ENCODE assay signal across 8 cellular contexts in genomic region chr4:7041851-7042696, GRCh38. TPM values are rescaled to one million over a fixed set of nuclear protein-coding genes. Genes with fewer than 3 reads are reported as not detected.
DNase-seq lines count a peak whose midpoint lies in the region; ATAC-seq, FAIRE-seq and TF ChIP-seq lines count a peak whose summit lies in the region.

No MANE protein-coding gene starts in this region.

- peak overlapping the region in 1 of 2 donors; percentile 52 for H3K9ac ChIP-seq in kidney (ENCODE audit: low read length in 2 of 2)

- H3K36me3 ChIP-seq in Peyer's patch (no peaks in the 10 kb centered on the region), bronchial epithelial cell (ENCODE audit: control insufficient read depth, insufficient read depth, low read length) (peaks cover 2% of the 10 kb centered on the region), kidney (ENCODE audit: control insufficient read depth in 1 of 2, insufficient read depth in 2 of 2, low read length in 2 of 2) (no peaks in the 10 kb centered on the region)

- FAIRE-seq in bronchial epithelial cell (lab: Jason Lieb, UNC) (no peak), kidney (lab: Jason Lieb, UNC) (no peak)

- no peaks in the 10 kb centered on the region for H3K9me3 ChIP-seq in Peyer's patch
- H3K9me3 ChIP-seq in kidney (ENCODE audit: control insufficient read depth in 1 of 2, low read length in 2 of 2) = no peaks in the 10 kb centered on the region

- TF ChIP-seq POLR2A in Peyer's patch (IDR thresholded peaks at IDR 0.05) = no peak

- peak overlapping the region; percentile 24 to 79 (median 64) for H3K27ac ChIP-seq in Peyer's patch
- peak overlapping the region; percentile 45 to 51 for H3K27ac ChIP-seq in kidney (ENCODE audit: low read depth in 2 of 2, low read length in 2 of 2)

- H3K4me1 ChIP-seq in Peyer's patch = peaks cover 4 to 41% (median 23%) of the 10 kb centered on the region in 4 donors
- peaks cover 25 to 34% of the 10 kb centered on the region in 2 donors for H3K4me1 ChIP-seq in kidney (ENCODE audit: control insufficient read depth in 1 of 2, insufficient read depth in 1 of 2, low read depth in 1 of 2, low read length in 2 of 2)

- intact Hi-C loops in kidney (cut with DNase I) = no loop called here

- DNase-seq in AML-193 (lab: John Stamatoyannopoulos, UW) (peak; percentile 53 to 69), Peyer's patch (peak in 2 of 3 donors; percentile 35 to 66), bronchial epithelial cell (ENCODE audit: low read depth) (peak; percentile 30), kidney (peak; percentile 90), NCI-H2107 treated with DMSO at 0.1 percent for 48 hours (lab: John Stamatoyannopoulos, UW; ENCODE audit: unreplicated experiment) (no peak)
- peak; percentile 46 for DNase-seq in stimulated activated CD8-positive, alpha-beta memory T cell treated with anti-CD3 and anti-CD28 coated beads, Interleukin-4, amount 100 ng/mL, for 48 hours

- ATAC-seq in GM18519 (IDR thresholded peaks at IDR 0.05; ENCODE audit: low FRiP score, unreplicated experiment) (peak; percentile 1), HG03354 (IDR thresholded peaks at IDR 0.05; ENCODE audit: poor library complexity, severe bottlenecking, unreplicated experiment) (peak; percentile 23)

- TF ChIP-seq CTCF in Peyer's patch (IDR thresholded peaks at IDR 0.05) = no peak
- TF ChIP-seq CTCF in bronchial epithelial cell (IDR thresholded peaks at IDR 0.05; ENCODE audit: insufficient read depth, low read length, severe bottlenecking) = no peak
- TF ChIP-seq CTCF in kidney (IDR thresholded peaks at IDR 0.05; ENCODE audit: borderline replicate concordance, extremely low read depth, insufficient read depth) = no peak

- H3K27me3 ChIP-seq in Peyer's patch = no peaks in the 10 kb centered on the region
- no peaks in the 10 kb centered on the region for H3K27me3 ChIP-seq in bronchial epithelial cell (ENCODE audit: control insufficient read depth, insufficient read depth, low read length)

- H3K4me3 ChIP-seq in Peyer's patch (peak overlapping the region; percentile 61 to 85 (median 76)), bronchial epithelial cell (ENCODE audit: low read depth, low read length) (peak overlapping the region; percentile 83), kidney (ENCODE audit: low read length in 2 of 2) (peak overlapping the region; percentile 71 to 73)

RNA-seq across cellular contexts. Expression of gene TADA2B, which starts 1.1 kb away (rescaled TPM):
- 10 to 100 TPM; 23.1 to 31.4 (median 27.8) TPM for total RNA-seq in Peyer's patch
- total RNA-seq in bronchial epithelial cell = 12.1 and 14.6 TPM in 2 replicates
- 30.5 TPM for total RNA-seq in kidney
- 14.2 TPM for polyA plus RNA-seq in kidney (ENCODE audit: insufficient read depth, low read depth, low replicate concordance)

RNA-seq across cellular contexts. Expression of gene GRPEL1, which starts 25.8 kb away (rescaled TPM):
- total RNA-seq in Peyer's patch (10 to 100 TPM; 13.2 to 35.4 (median 17.8) TPM), bronchial epithelial cell (67.4 and 91.0 TPM in 2 replicates), kidney (27.4 TPM)
- polyA plus RNA-seq in kidney (ENCODE audit: insufficient read depth, low read depth, low replicate concordance) = 84.9 TPM
